1 cellular context compared by ENCODE assay signal in the genomic region with DNA sequence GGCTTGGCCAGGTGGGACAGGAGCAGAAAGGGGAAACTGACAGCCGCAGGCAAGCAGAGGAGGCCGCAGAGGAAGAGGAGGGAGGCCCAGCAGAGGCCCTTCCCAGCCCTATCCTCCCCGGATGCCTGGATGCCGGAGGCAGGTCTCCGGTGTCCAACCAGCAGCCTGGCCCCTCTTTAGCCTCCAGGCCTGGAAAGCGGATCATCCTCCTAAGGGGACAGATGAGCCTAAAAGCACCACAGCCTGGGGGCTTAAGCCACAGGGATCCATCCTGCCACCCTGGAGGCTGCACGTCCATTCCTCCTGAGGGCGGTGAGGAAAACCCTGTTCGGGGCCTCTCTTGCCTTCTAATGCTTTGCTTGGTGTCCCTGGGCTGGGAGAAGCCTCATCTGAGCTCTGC.
TF ChIP-seq lines count a peak whose summit lies in the region.

No MANE protein-coding gene starts in this region.

TF ChIP-seq in WTC11, 78 proteins besides CTCF, POLR2A, EP300 and RAD21 (continued from another document):
- TF ChIP-seq, protein P1, sequence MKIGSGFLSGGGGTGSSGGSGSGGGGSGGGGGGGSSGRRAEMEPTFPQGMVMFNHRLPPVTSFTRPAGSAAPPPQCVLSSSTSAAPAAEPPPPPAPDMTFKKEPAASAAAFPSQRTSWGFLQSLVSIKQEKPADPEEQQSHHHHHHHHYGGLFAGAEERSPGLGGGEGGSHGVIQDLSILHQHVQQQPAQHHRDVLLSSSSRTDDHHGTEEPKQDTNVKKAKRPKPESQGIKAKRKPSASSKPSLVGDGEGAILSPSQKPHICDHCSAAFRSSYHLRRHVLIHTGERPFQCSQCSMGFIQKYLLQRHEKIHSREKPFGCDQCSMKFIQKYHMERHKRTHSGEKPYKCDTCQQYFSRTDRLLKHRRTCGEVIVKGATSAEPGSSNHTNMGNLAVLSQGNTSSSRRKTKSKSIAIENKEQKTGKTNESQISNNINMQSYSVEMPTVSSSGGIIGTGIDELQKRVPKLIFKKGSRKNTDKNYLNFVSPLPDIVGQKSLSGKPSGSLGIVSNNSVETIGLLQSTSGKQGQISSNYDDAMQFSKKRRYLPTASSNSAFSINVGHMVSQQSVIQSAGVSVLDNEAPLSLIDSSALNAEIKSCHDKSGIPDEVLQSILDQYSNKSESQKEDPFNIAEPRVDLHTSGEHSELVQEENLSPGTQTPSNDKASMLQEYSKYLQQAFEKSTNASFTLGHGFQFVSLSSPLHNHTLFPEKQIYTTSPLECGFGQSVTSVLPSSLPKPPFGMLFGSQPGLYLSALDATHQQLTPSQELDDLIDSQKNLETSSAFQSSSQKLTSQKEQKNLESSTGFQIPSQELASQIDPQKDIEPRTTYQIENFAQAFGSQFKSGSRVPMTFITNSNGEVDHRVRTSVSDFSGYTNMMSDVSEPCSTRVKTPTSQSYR (CRISPR knock-in tag; IDR thresholded peaks at IDR 0.05), result no peak
TF ChIP-seq in WTC11: peak in this region for 0.
